11 cellular contexts compared by ENCODE assay signal in genomic region chr7:115066050-115066449, GRCh38.
DNase-seq lines count a peak whose midpoint lies in the region; ATAC-seq lines count a peak whose summit lies in the region.
"Had no signal": no experiment of that assay in that cellular context is flagged by ENCODE, and none has a peak within 500 bp of the region (broad histone marks: within the 10 kb centered on the region; RNA-seq: fewer than 3 reads in every experiment).

No MANE protein-coding gene starts in this region.

- no peak overlapping the region for H3K4me3 Mint-ChIP-seq in stimulated activated naive B cell treated with anti-CD40 and anti-IgM and Interleukin-4, amounts not matched to agents 10 μg/mL and 1 μg/mL and 100 μg/mL, for 72 hours

- H3K9me3 Mint-ChIP-seq in stimulated activated naive B cell treated with anti-CD40 and anti-IgM and Interleukin-4, amounts not matched to agents 10 μg/mL and 1 μg/mL and 100 μg/mL, for 72 hours = no peaks in the 10 kb centered on the region

- peaks cover 5 to 6% of the 10 kb centered on the region in 2 donors for H3K4me1 Mint-ChIP-seq in stimulated activated naive B cell treated with anti-CD40 and anti-IgM and Interleukin-4, amounts not matched to agents 10 μg/mL and 1 μg/mL and 100 μg/mL, for 72 hours

- ATAC-seq in HG02642 (IDR thresholded peaks at IDR 0.05; ENCODE audit: poor library complexity, unreplicated experiment) (peak; percentile 69), HG03571 (IDR thresholded peaks at IDR 0.05; ENCODE audit: unreplicated experiment) (peak; percentile 76)
- peak; percentile 80 to 81 for ATAC-seq in stimulated activated naive B cell treated with anti-CD40 and anti-IgM and Interleukin-4, amounts not matched to agents 10 μg/mL and 1 μg/mL and 100 μg/mL, for 72 hours (replicated peaks)

- DNase-seq in NCI-H748 (lab: John Stamatoyannopoulos, UW; ENCODE audit: unreplicated experiment) (peak; percentile 38), NCI-H748 treated with DMSO at 0.1 percent for 48 hours (lab: John Stamatoyannopoulos, UW) (no peak), ecto neural progenitor cell (ENCODE audit: low spot score) (no peak), T-helper 2 cell (no peak), inferior parietal cortex (ENCODE audit: extremely low spot score) (no peak)
- DNase-seq in stimulated activated naive B cell treated with anti-CD40 and anti-IgM and Interleukin-4, amounts not matched to agents 10 μg/mL and 1 μg/mL and 100 μg/mL, for 72 hours = peak; percentile 10
- DNase-seq: NCI-H1417 treated with DMSO at 0.1 percent for 48 hours, PC-9, WERI-Rb-1 had no signal

- H3K36me3 Mint-ChIP-seq in stimulated activated naive B cell treated with anti-CD40 and anti-IgM and Interleukin-4, amounts not matched to agents 10 μg/mL and 1 μg/mL and 100 μg/mL, for 72 hours = no peaks in the 10 kb centered on the region

- H3K27me3 Mint-ChIP-seq in stimulated activated naive B cell treated with anti-CD40 and anti-IgM and Interleukin-4, amounts not matched to agents 10 μg/mL and 1 μg/mL and 100 μg/mL, for 72 hours = peaks cover 0 to 4% of the 10 kb centered on the region in 2 donors

- H3K27ac Mint-ChIP-seq in stimulated activated naive B cell treated with anti-CD40 and anti-IgM and Interleukin-4, amounts not matched to agents 10 μg/mL and 1 μg/mL and 100 μg/mL, for 72 hours = no peak overlapping the region

Comparison
In these comparisons a context has a peak if more than half of its experiments do, and no peak if none do; other contexts are left out.
1. DNase-seq: peak in NCI-H748 (single experiment) and stimulated activated naive B cell treated with anti-CD40 and anti-IgM and Interleukin-4, amounts not matched to agents 10 μg/mL and 1 μg/mL and 100 μg/mL, for 72 hours (single experiment); none in NCI-H748 treated with DMSO at 0.1 percent for 48 hours (single experiment), ecto neural progenitor cell (single experiment), T-helper 2 cell (0 of 5) and inferior parietal cortex (single experiment).
2. Peak in every context shown above with its lines, with median percentiles within 50 percentile points of each other: ATAC-seq.